1 cellular context compared by ENCODE assay signal in genomic region chr20:50396623-50397022, GRCh38.
TF ChIP-seq lines count a peak whose summit lies in the region.

No MANE protein-coding gene starts in this region.

TF ChIP-seq in SK-N-SH, 30 proteins besides CTCF, POLR2A, EP300 and RAD21 (continued from another document):
- TF ChIP-seq IRF3 (IDR thresholded peaks at IDR 0.05; ENCODE audit: low read depth, low read length) (no peak), NRF1 (IDR thresholded peaks at IDR 0.05; ENCODE audit: low read depth, low read length) (no peak), ELF1 (IDR thresholded peaks at IDR 0.05) (no peak), EZH2phosphoT487 (IDR thresholded peaks at IDR 0.05; ENCODE audit: borderline replicate concordance, low read depth) (no peak), FOSL2 (IDR thresholded peaks at IDR 0.05; ENCODE audit: borderline replicate concordance, low read depth) (no peak), FOXM1 (IDR thresholded peaks at IDR 0.05; ENCODE audit: low read depth) (no peak), TAF1 (IDR thresholded peaks at IDR 0.05; ENCODE audit: borderline replicate concordance, low read depth, low read length) (no peak), MEF2A (IDR thresholded peaks at IDR 0.05; ENCODE audit: borderline replicate concordance, low read depth) (no peak), MAX (IDR thresholded peaks at IDR 0.05; ENCODE audit: low read depth) (no peak), YY1 (IDR thresholded peaks at IDR 0.05; ENCODE audit: low read depth) (no peak), NFIC (IDR thresholded peaks at IDR 0.05; ENCODE audit: borderline replicate concordance) (no peak), FOXJ3 (CRISPR knock-in tag; IDR thresholded peaks at IDR 0.05) (no peak)
TF ChIP-seq in SK-N-SH: peak in this region for 0.
